ENCODE assay signal across 9 cellular contexts in genomic region chr7:134548877-134549276, GRCh38. TPM values are rescaled to one million over a fixed set of nuclear protein-coding genes. Genes with fewer than 3 reads are reported as not detected.
DNase-seq lines count a peak whose midpoint lies in the region; ATAC-seq lines count a peak whose summit lies in the region.
"Had no signal": no experiment of that assay in that cellular context is flagged by ENCODE, and none has a peak within 500 bp of the region (broad histone marks: within the 10 kb centered on the region; RNA-seq: fewer than 3 reads in every experiment).

Gene AKR1B15 (plus strand): TSS chr7:134549110. CDS start chr7:134564620, 15,510 bp downstream.

- no peaks in the 10 kb centered on the region for H3K9me3 Mint-ChIP-seq in activated naive CD8-positive, alpha-beta T cell treated with anti-CD3 and anti-CD28 coated beads for 36 hours

- no peak within 1 kb of the TSS for H3K4me3 Mint-ChIP-seq in activated naive CD8-positive, alpha-beta T cell treated with anti-CD3 and anti-CD28 coated beads for 36 hours

- H3K36me3 Mint-ChIP-seq in activated naive CD8-positive, alpha-beta T cell treated with anti-CD3 and anti-CD28 coated beads for 36 hours = no peaks in the 10 kb centered on the region

- H3K27me3 Mint-ChIP-seq in activated naive CD8-positive, alpha-beta T cell treated with anti-CD3 and anti-CD28 coated beads for 36 hours = peaks cover 13% of the 10 kb centered on the region

- no peak within 1 kb of the TSS for H3K27ac Mint-ChIP-seq in activated naive CD8-positive, alpha-beta T cell treated with anti-CD3 and anti-CD28 coated beads for 36 hours

- peaks cover 6% of the 10 kb centered on the region for H3K4me1 Mint-ChIP-seq in activated naive CD8-positive, alpha-beta T cell treated with anti-CD3 and anti-CD28 coated beads for 36 hours

- peak; percentile 89 for ATAC-seq in GM18907 (IDR thresholded peaks at IDR 0.05; ENCODE audit: unreplicated experiment)
- peak; percentile 94 for ATAC-seq in HG03045 (IDR thresholded peaks at IDR 0.05; ENCODE audit: unreplicated experiment)

- DNase-seq in AG08395 (ENCODE audit: low spot score) (peak; percentile 63), Kasumi-1 (lab: John Stamatoyannopoulos, UW) (no peak), GDM1 (lab: John Stamatoyannopoulos, UW) (no peak), ecto neural progenitor cell (ENCODE audit: low spot score) (no peak)
- peak; percentile 10 for DNase-seq in activated naive CD8-positive, alpha-beta T cell treated with anti-CD3 and anti-CD28 coated beads for 36 hours
- DNase-seq in stimulated activated CD4-positive, alpha-beta T cell treated with anti-CD3 and anti-CD28 coated beads, Interleukin-4, amount 100 ng/mL, for 1 hour = peak; percentile 2

RNA-seq across cellular contexts. Expression of gene AKR1B15, which starts in this region (rescaled TPM):
- total RNA-seq in activated naive CD8-positive, alpha-beta T cell treated with anti-CD3 and anti-CD28 coated beads for 36 hours = not detected
- total RNA-seq: dermis microvascular lymphatic vessel endothelial cell had no signal

Comparison
In these comparisons a context has a peak if more than half of its experiments do, and no peak if none do; other contexts are left out.
1. Peak in DNase-seq in activated naive CD8-positive, alpha-beta T cell treated with anti-CD3 and anti-CD28 coated beads for 36 hours; RNA of the gene not detected or under 1 TPM.
2. DNase-seq: peak in AG08395 (single experiment) and stimulated activated CD4-positive, alpha-beta T cell treated with anti-CD3 and anti-CD28 coated beads, Interleukin-4, amount 100 ng/mL, for 1 hour (single experiment); none in Kasumi-1 (0 of 2), GDM1 (single experiment) and ecto neural progenitor cell (single experiment).